Comparison of ENCODE assay signal across 39 cellular contexts in the genomic region with DNA sequence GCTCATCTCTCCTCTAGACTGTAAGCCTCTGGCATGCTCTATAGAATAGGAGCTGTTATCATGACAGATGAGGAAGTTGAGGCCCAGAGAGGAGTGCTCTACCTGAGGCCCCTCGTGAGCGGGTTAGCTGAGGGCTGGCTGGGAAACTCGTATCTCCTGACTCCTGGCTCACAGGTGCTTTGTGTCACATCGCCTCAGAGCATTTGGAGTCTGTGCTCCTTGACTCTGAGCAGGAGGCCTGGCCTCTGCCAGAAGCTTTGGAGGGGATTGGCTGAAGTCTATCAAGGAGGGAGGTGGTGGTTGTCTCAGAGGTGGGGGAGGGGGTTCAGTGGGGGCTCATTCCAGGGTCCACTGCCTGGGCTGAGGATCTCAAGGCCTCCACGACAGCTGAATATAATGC. TPM values are rescaled to one million over a fixed set of nuclear protein-coding genes. Genes with fewer than 3 reads are reported as not detected.
"Had no signal": no experiment of that assay in that cellular context is flagged by ENCODE, and none has a peak within 500 bp of the region (broad histone marks: within the 10 kb centered on the region; RNA-seq: fewer than 3 reads in every experiment).

No MANE protein-coding gene starts in this region.

- H3K4me3 ChIP-seq: ascending aorta, cardiac muscle cell, MG63 had no signal

- H3K27ac ChIP-seq: ascending aorta, cardiac muscle cell, WERI-Rb-1 had no signal

- H3K36me3 Mint-ChIP-seq: activated CD8-positive, alpha-beta memory T cell treated with anti-CD3 and anti-CD28 coated beads, Interleukin-2, amount 10 ng/mL, durations not matched to agents 7 days and 5 days; activated naive CD4-positive, alpha-beta T cell treated with anti-CD3 and anti-CD28 coated beads, Interleukin-2, amount 50 U/mL, for 24 hours; activated naive CD8-positive, alpha-beta T cell treated with anti-CD3 and anti-CD28 coated beads, Interleukin-2, amount 10 ng/mL, durations not matched to agents 7 days and 5 days had no signal

- H3K4me1 ChIP-seq: ascending aorta had no signal

- H3K4me1 Mint-ChIP-seq: activated CD4-positive, alpha-beta memory T cell treated with anti-CD3 and anti-CD28 coated beads, Interleukin-2, amount 10 ng/mL, durations not matched to agents 7 days and 5 days; activated CD8-positive, alpha-beta memory T cell treated with anti-CD3 and anti-CD28 coated beads, Interleukin-2, amount 10 ng/mL, durations not matched to agents 7 days and 5 days; activated naive CD4-positive, alpha-beta T cell treated with anti-CD3 and anti-CD28 coated beads, Interleukin-2, amount 50 U/mL, for 24 hours; activated naive CD8-positive, alpha-beta T cell treated with anti-CD3 and anti-CD28 coated beads, Interleukin-2, amount 10 ng/mL, durations not matched to agents 7 days and 5 days had no signal

- H3K36me3 ChIP-seq: ascending aorta, cardiac muscle cell, MG63 had no signal

- H3K9me3 ChIP-seq: ascending aorta, MG63 had no signal

- H3K4me3 Mint-ChIP-seq: activated CD4-positive, alpha-beta memory T cell treated with anti-CD3 and anti-CD28 coated beads, Interleukin-2, amount 10 ng/mL, durations not matched to agents 7 days and 5 days; activated CD8-positive, alpha-beta memory T cell treated with anti-CD3 and anti-CD28 coated beads, Interleukin-2, amount 10 ng/mL, durations not matched to agents 7 days and 5 days; activated naive CD4-positive, alpha-beta T cell treated with anti-CD3 and anti-CD28 coated beads, Interleukin-2, amount 50 U/mL, for 24 hours; activated naive CD8-positive, alpha-beta T cell treated with anti-CD3 and anti-CD28 coated beads, Interleukin-2, amount 10 ng/mL, durations not matched to agents 7 days and 5 days had no signal

- H3K27me3 ChIP-seq: MG63 had no signal

- ATAC-seq: activated CD8-positive, alpha-beta memory T cell treated with anti-CD3 and anti-CD28 coated beads, Interleukin-2, amount 10 ng/mL, durations not matched to agents 7 days and 5 days; Panc1; SK-N-SH treated with all-trans-retinoic acid at 6 μM for 48 hours had no signal

- H3K9me3 Mint-ChIP-seq: activated CD4-positive, alpha-beta memory T cell treated with anti-CD3 and anti-CD28 coated beads, Interleukin-2, amount 10 ng/mL, durations not matched to agents 7 days and 5 days; activated naive CD4-positive, alpha-beta T cell treated with anti-CD3 and anti-CD28 coated beads, Interleukin-2, amount 50 U/mL, for 24 hours; activated naive CD8-positive, alpha-beta T cell treated with anti-CD3 and anti-CD28 coated beads, Interleukin-2, amount 10 ng/mL, durations not matched to agents 7 days and 5 days had no signal

- H3K27ac Mint-ChIP-seq: activated CD4-positive, alpha-beta memory T cell treated with anti-CD3 and anti-CD28 coated beads, Interleukin-2, amount 10 ng/mL, durations not matched to agents 7 days and 5 days; activated CD8-positive, alpha-beta memory T cell treated with anti-CD3 and anti-CD28 coated beads, Interleukin-2, amount 10 ng/mL, durations not matched to agents 7 days and 5 days; activated naive CD4-positive, alpha-beta T cell treated with anti-CD3 and anti-CD28 coated beads, Interleukin-2, amount 50 U/mL, for 24 hours; activated naive CD8-positive, alpha-beta T cell treated with anti-CD3 and anti-CD28 coated beads, Interleukin-2, amount 10 ng/mL, durations not matched to agents 7 days and 5 days had no signal

- DNase-seq: activated CD4-positive, alpha-beta memory T cell treated with anti-CD3 and anti-CD28 coated beads, Interleukin-2, amount 10 ng/mL, durations not matched to agents 7 days and 5 days; activated CD4-positive, alpha-beta T cell treated with anti-CD3 and anti-CD28 coated beads for 1 hour; activated CD4-positive, alpha-beta T cell treated with anti-CD3 and anti-CD28 coated beads for 48 hours; activated CD4-positive, CD25-positive, alpha-beta regulatory T cell; activated CD8-positive, alpha-beta memory T cell treated with anti-CD3 and anti-CD28 coated beads for 24 hours; activated CD8-positive, alpha-beta memory T cell treated with anti-CD3 and anti-CD28 coated beads, Interleukin-2, amount 10 ng/mL, durations not matched to agents 7 days and 5 days; activated CD8-positive, alpha-beta memory T cell treated with anti-CD3 and anti-CD28 coated beads, Interleukin-2, amount 50 U/mL, for 48 hours; activated gamma-delta T cell; activated naive CD4-positive, alpha-beta T cell treated with Interleukin-2 at 50 U/mL for 16 hours; activated naive CD8-positive, alpha-beta T cell treated with anti-CD3 and anti-CD28 coated beads, Interleukin-2, amount 10 ng/mL, durations not matched to agents 7 days and 5 days; activated T-cell treated with anti-CD3 and anti-CD28 coated beads, Interleukin-2, amount 50 U/mL, for 48 hours; amygdala; Kasumi-1; KG1; MG63; NCI-H1048; NCI-H1105 treated with DMSO at 0.1 percent for 48 hours; NCI-H1436; NCI-H1694; NCI-H1930; NCI-H2081 treated with DMSO at 0.1 percent for 48 hours; NCI-H226; NCI-H446 treated with DMSO at 0.1 percent for 48 hours; NCI-H524; NCI-H69; NCI-H82; SIG-M5; T-helper 1 cell; T-helper 2 cell; T-helper 9 cell; WERI-Rb-1 had no signal

RNA-seq across cellular contexts. Expression of gene KCNC1, which starts 7.4 kb away (rescaled TPM):
- total RNA-seq: activated CD4-positive, alpha-beta memory T cell treated with anti-CD3 and anti-CD28 coated beads, Interleukin-2, amount 10 ng/mL, durations not matched to agents 7 days and 5 days; activated CD8-positive, alpha-beta memory T cell treated with anti-CD3 and anti-CD28 coated beads, Interleukin-2, amount 10 ng/mL, durations not matched to agents 7 days and 5 days; activated naive CD8-positive, alpha-beta T cell treated with anti-CD3 and anti-CD28 coated beads, Interleukin-2, amount 10 ng/mL, durations not matched to agents 7 days and 5 days; ascending aorta; cardiac muscle cell; RPMI7951 had no signal

RNA-seq across cellular contexts. Expression of gene MYOD1, which starts 22.6 kb away (rescaled TPM):
- total RNA-seq: activated CD4-positive, alpha-beta memory T cell treated with anti-CD3 and anti-CD28 coated beads, Interleukin-2, amount 10 ng/mL, durations not matched to agents 7 days and 5 days; activated CD8-positive, alpha-beta memory T cell treated with anti-CD3 and anti-CD28 coated beads, Interleukin-2, amount 10 ng/mL, durations not matched to agents 7 days and 5 days; activated naive CD8-positive, alpha-beta T cell treated with anti-CD3 and anti-CD28 coated beads, Interleukin-2, amount 10 ng/mL, durations not matched to agents 7 days and 5 days; ascending aorta; cardiac muscle cell; SK-MEL-5 had no signal
- polyA plus RNA-seq: adipose tissue, cardiac muscle cell had no signal
